12 cellular contexts compared by ENCODE assay signal in genomic region chr6:41469156-41469950, GRCh38.
A peak's percentile ranks its signal among the peaks of the same experiment; 100 is the strongest.
DNase-seq lines count a peak whose midpoint lies in the region; ATAC-seq and TF ChIP-seq lines count a peak whose summit lies in the region.
"Had no signal": no experiment of that assay in that cellular context is flagged by ENCODE, and none has a peak within 500 bp of the region (broad histone marks: within the 10 kb centered on the region; RNA-seq: fewer than 3 reads in every experiment).

No MANE protein-coding gene starts in this region.

- H3K27me3 Mint-ChIP-seq in activated naive CD4-positive, alpha-beta T cell treated with anti-CD3 and anti-CD28 coated beads, Interleukin-2, amount 50 U/mL, for 24 hours = peaks cover 34% of the 10 kb centered on the region
- H3K27me3 Mint-ChIP-seq in activated naive CD8-positive, alpha-beta T cell = peaks cover 33% of the 10 kb centered on the region

- no peak for ATAC-seq in activated naive CD4-positive, alpha-beta T cell treated with anti-CD3 and anti-CD28 coated beads, Interleukin-2, amount 50 U/mL, for 72 hours
- ATAC-seq in gastrocnemius medialis (no peak), psoas muscle (no peak)

- no peak overlapping the region for H2BK120ac ChIP-seq in mesendoderm (ENCODE audit: low read depth, low read length)

- no peak overlapping the region for H3K27ac Mint-ChIP-seq in activated naive CD4-positive, alpha-beta T cell treated with anti-CD3 and anti-CD28 coated beads, Interleukin-2, amount 50 U/mL, for 24 hours
- H3K27ac Mint-ChIP-seq in activated naive CD4-positive, alpha-beta T cell treated with anti-CD3 and anti-CD28 coated beads, Interleukin-2, amount 50 U/mL, for 72 hours = no peak overlapping the region
- no peak overlapping the region for H3K27ac Mint-ChIP-seq in activated naive CD8-positive, alpha-beta T cell

- no peak overlapping the region for H3K4ac ChIP-seq in mesendoderm (ENCODE audit: low read depth, low read length)

- H3K4me2 ChIP-seq in mesendoderm (ENCODE audit: low read length) = no peak overlapping the region

- H2BK15ac ChIP-seq in mesendoderm (replicated peaks; ENCODE audit: low read depth) = no peak overlapping the region

- no peaks in the 10 kb centered on the region for H3K79me2 ChIP-seq in mesendoderm (ENCODE audit: control insufficient read depth, insufficient read depth, low read length)

- H3K27ac ChIP-seq in mesendoderm (ENCODE audit: low read depth, low read length) = no peak overlapping the region
- H3K27ac ChIP-seq in tibial artery = peak overlapping the region; percentile 58 to 69
- no peak overlapping the region for H3K27ac ChIP-seq in gastrocnemius medialis
- no peak overlapping the region for H3K27ac ChIP-seq in psoas muscle
- H3K27ac ChIP-seq: C4-2B, left lung, testis had no signal

- intact Hi-C loops in tibial artery (cut with DNase I; ENCODE audit: low total_unique reads) (loop anchor here (2.0 to 10.0 kb wide), 2 partner anchors 75 to 121 kb away; partner anchors contain the start of gene FOXP4), gastrocnemius medialis (cut with DNase I; ENCODE audit: low total_unique reads) (no loop called here), psoas muscle (cut with DNase I) (loop anchor here in 1 of 2 donors (10.0 kb wide), 1 partner anchor 215 kb away; no protein-coding TSS in a partner anchor)

- H3K4me3 Mint-ChIP-seq in activated naive CD4-positive, alpha-beta T cell treated with anti-CD3 and anti-CD28 coated beads, Interleukin-2, amount 50 U/mL, for 24 hours = peak overlapping the region; percentile 87
- H3K4me3 Mint-ChIP-seq in activated naive CD8-positive, alpha-beta T cell = peak overlapping the region; percentile 86

- no peak overlapping the region for H4K5ac ChIP-seq in mesendoderm (ENCODE audit: low read length)

- no peak overlapping the region for H3K23ac ChIP-seq in mesendoderm (ENCODE audit: low read length)

- H3K36me3 Mint-ChIP-seq in activated naive CD4-positive, alpha-beta T cell treated with anti-CD3 and anti-CD28 coated beads, Interleukin-2, amount 50 U/mL, for 24 hours = no peaks in the 10 kb centered on the region
- H3K36me3 Mint-ChIP-seq in activated naive CD4-positive, alpha-beta T cell treated with anti-CD3 and anti-CD28 coated beads, Interleukin-2, amount 50 U/mL, for 72 hours = no peaks in the 10 kb centered on the region
- H3K36me3 Mint-ChIP-seq in activated naive CD8-positive, alpha-beta T cell = no peaks in the 10 kb centered on the region

- H3K4me1 Mint-ChIP-seq in activated naive CD4-positive, alpha-beta T cell treated with anti-CD3 and anti-CD28 coated beads, Interleukin-2, amount 50 U/mL, for 24 hours = peaks cover 8% of the 10 kb centered on the region
- peaks cover 6% of the 10 kb centered on the region for H3K4me1 Mint-ChIP-seq in activated naive CD8-positive, alpha-beta T cell (ENCODE audit: low read depth)

- in situ Hi-C loops in gastrocnemius medialis (cut with MboI; ENCODE audit: low sequenced_read_pairs in 4 of 4) = loop anchor here in 2 of 4 donors (10.0 kb wide), 1 partner anchor 125 kb away; no protein-coding TSS in a partner anchor

- H2BK5ac ChIP-seq in mesendoderm (ENCODE audit: low read length) = no peak overlapping the region

- WGBS in mesendoderm (ENCODE audit: extremely low coverage, insufficient coverage, low lambda C conversion rate) = no CpG with 5 or more reads among the region's 16 CpGs
- 64 to 67% (median 65%) methylated on average over 16 of the region's 16 CpGs for WGBS in psoas muscle, 3 donors

- H3K27me3 ChIP-seq in mesendoderm (ENCODE audit: insufficient read depth, low read length, poor library complexity) (no peaks in the 10 kb centered on the region), tibial artery (peaks cover 0 to 6% of the 10 kb centered on the region in 2 donors), gastrocnemius medialis (peaks cover 26 to 34% (median 31%) of the 10 kb centered on the region in 3 donors), psoas muscle (ENCODE audit: insufficient read depth in 3 of 3, low read length in 2 of 3) (peaks cover 0 to 60% (median 9%) of the 10 kb centered on the region in 3 donors)
- H3K27me3 ChIP-seq: testis had no signal

- no peaks in the 10 kb centered on the region for H3K9me3 Mint-ChIP-seq in activated naive CD4-positive, alpha-beta T cell treated with anti-CD3 and anti-CD28 coated beads, Interleukin-2, amount 50 U/mL, for 24 hours
- H3K9me3 Mint-ChIP-seq in activated naive CD4-positive, alpha-beta T cell treated with anti-CD3 and anti-CD28 coated beads, Interleukin-2, amount 50 U/mL, for 72 hours = no peaks in the 10 kb centered on the region
- H3K9me3 Mint-ChIP-seq in activated naive CD8-positive, alpha-beta T cell (ENCODE audit: low read depth) = no peaks in the 10 kb centered on the region

- no peaks in the 10 kb centered on the region for H3K9me3 ChIP-seq in tibial artery
- H3K9me3 ChIP-seq in gastrocnemius medialis = no peaks in the 10 kb centered on the region
- no peaks in the 10 kb centered on the region for H3K9me3 ChIP-seq in psoas muscle
- H3K9me3 ChIP-seq: left lung, testis had no signal

- no peak overlapping the region for H3K18ac ChIP-seq in mesendoderm (ENCODE audit: low read length)

- no peak overlapping the region for H3K4me3 ChIP-seq in mesendoderm (ENCODE audit: low read length)
- no peak overlapping the region for H3K4me3 ChIP-seq in tibial artery
- no peak overlapping the region for H3K4me3 ChIP-seq in gastrocnemius medialis
- H3K4me3 ChIP-seq in psoas muscle = no peak overlapping the region

- DNase-seq in activated naive CD4-positive, alpha-beta T cell treated with anti-CD3 and anti-CD28 coated beads, Interleukin-2, amount 50 U/mL, for 72 hours (ENCODE audit: low spot score in 2 of 2) = no peak
- DNase-seq in mesendoderm = no peak
- DNase-seq in tibial artery = no peak
- DNase-seq in HK-2 (ENCODE audit: unreplicated experiment) = no peak
- DNase-seq in gastrocnemius medialis = no peak
- no peak for DNase-seq in psoas muscle
- DNase-seq: NK-92 treated with Interleukin-12 subunit alpha and Interleukin-12 subunit beta, amount 100 ng/mL, for 24 hours; testis had no signal

- peaks cover 17% of the 10 kb centered on the region for H3K4me1 ChIP-seq in mesendoderm (ENCODE audit: control insufficient read depth, low read depth, low read length)
- H3K4me1 ChIP-seq in tibial artery = peaks cover 3 to 39% (median 20%) of the 10 kb centered on the region in 4 donors
- H3K4me1 ChIP-seq in gastrocnemius medialis = no peaks in the 10 kb centered on the region
- H3K4me1 ChIP-seq in psoas muscle = peaks cover 3% of the 10 kb centered on the region

- TF ChIP-seq CTCF in tibial artery (IDR thresholded peaks at IDR 0.05) (no peak), gastrocnemius medialis (IDR thresholded peaks at IDR 0.05 in 4 of 5, conservative IDR thresholded peaks at IDR 0.05 in 1 of 5) (no peak), psoas muscle (IDR thresholded peaks at IDR 0.05) (no peak)

- H3K9ac ChIP-seq in mesendoderm (ENCODE audit: low read length) = peak overlapping the region; percentile 61

- H4K8ac ChIP-seq in mesendoderm (ENCODE audit: low read depth, low read length) = no peak overlapping the region

- H2AK5ac ChIP-seq in mesendoderm (ENCODE audit: low read length) = no peak overlapping the region

- H3K79me1 ChIP-seq in mesendoderm (ENCODE audit: low read length) = no peaks in the 10 kb centered on the region

- no peak for TF ChIP-seq POLR2A in gastrocnemius medialis (IDR thresholded peaks at IDR 0.05)

- peak overlapping the region; percentile 81 for H3K56ac ChIP-seq in mesendoderm (ENCODE audit: low read length)

- H3K36me3 ChIP-seq in mesendoderm (ENCODE audit: control insufficient read depth, insufficient read depth, low read length) = no peaks in the 10 kb centered on the region
- no peaks in the 10 kb centered on the region for H3K36me3 ChIP-seq in tibial artery
- no peaks in the 10 kb centered on the region for H3K36me3 ChIP-seq in gastrocnemius medialis
- no peaks in the 10 kb centered on the region for H3K36me3 ChIP-seq in psoas muscle (ENCODE audit: insufficient read depth in 1 of 2, low read depth in 1 of 2)
- H3K36me3 ChIP-seq: left lung had no signal

Comparison
In these comparisons a context has a peak if more than half of its experiments do, and no peak if none do; other contexts are left out.
1. H3K27ac ChIP-seq: peak in tibial artery (2 of 2); none in mesendoderm (single experiment), gastrocnemius medialis (0 of 4) and psoas muscle (single experiment).